ENCODE assay signal across 14 cellular contexts in the genomic region with DNA sequence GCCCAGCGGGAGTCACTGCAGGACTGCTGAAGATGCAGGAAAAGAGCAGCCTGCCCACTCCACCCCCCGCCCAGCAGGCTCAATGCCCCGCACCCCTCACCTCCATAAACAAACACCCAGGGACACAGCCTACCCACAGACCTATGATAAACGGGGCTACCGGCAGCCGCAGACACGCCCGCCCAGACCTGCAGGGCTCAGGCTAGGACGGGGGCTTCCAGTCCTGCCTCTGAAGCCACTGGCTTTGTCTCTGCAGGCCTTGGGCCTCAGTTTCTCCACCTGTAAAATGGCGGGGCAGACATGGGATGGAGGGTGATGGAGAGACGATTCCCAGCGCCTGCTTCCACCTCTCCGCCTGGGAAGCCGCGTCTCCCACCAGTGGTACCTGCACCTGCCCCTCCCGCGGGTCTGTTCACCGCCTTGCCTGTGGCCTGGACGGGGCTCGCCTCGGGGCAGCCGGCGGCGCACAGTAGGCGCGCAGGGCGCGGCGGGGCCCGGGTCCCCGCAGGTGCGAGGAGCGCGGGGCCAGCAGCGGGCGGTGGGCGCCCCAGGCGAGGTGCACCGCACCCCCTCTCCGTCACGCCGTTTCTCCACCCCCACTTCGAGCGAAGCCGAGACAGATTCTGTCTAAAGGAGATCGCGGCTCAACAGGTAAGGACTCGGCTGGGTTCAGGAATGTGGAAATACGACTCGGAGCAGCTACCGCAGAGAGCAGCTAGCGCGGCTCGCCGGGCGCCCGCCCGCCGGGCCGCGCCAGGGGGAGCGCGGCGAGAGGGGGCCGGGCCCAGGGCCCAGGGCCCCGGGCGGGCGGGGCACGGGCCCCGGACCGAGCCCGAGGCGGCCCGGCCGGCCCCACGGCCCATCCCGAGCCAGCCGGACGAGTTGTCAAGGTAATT. TPM values are rescaled to one million over a fixed set of nuclear protein-coding genes. Genes with fewer than 3 reads are reported as not detected.
A peak's percentile ranks its signal among the peaks of the same experiment; 100 is the strongest.
DNase-seq lines count a peak whose midpoint lies in the region; ATAC-seq, FAIRE-seq and TF ChIP-seq lines count a peak whose summit lies in the region.
"Had no signal": no experiment of that assay in that cellular context is flagged by ENCODE, and none has a peak within 500 bp of the region (broad histone marks: within the 10 kb centered on the region; RNA-seq: fewer than 3 reads in every experiment).

No MANE protein-coding gene starts in this region.

- TF ChIP-seq EP300 in GM12878 (IDR thresholded peaks at IDR 0.05; ENCODE audit: borderline replicate concordance in 1 of 2, control insufficient read depth in 1 of 2, low read depth in 2 of 2, low read length in 2 of 2) (no peak), transverse colon (IDR thresholded peaks at IDR 0.05; ENCODE audit: low read depth) (no peak)

- peaks cover 59% of the 10 kb centered on the region for H3K27me3 Mint-ChIP-seq in stimulated activated naive CD8-positive, alpha-beta T cell treated with anti-CD3 and anti-CD28 coated beads, Interleukin-15, amount 100 ng/mL, for 72 hours

- H3K4me1 Mint-ChIP-seq in stimulated activated naive CD8-positive, alpha-beta T cell treated with anti-CD3 and anti-CD28 coated beads, Interleukin-15, amount 100 ng/mL, for 72 hours: peaks cover 35% of the 10 kb centered on the region

- CTCF ChIA-PET in GM12878 (lab: Yijun Ruan, JAX): interaction anchor here (0.9 kb wide), 1 partner anchor 112 kb away, joined by 3 read pairs; no protein-coding TSS in a partner anchor

- H3K4me3 ChIP-seq in GM12878: no peak overlapping the region
- no peak overlapping the region for H3K4me3 ChIP-seq in transverse colon

- FAIRE-seq in GM12878 (lab: Jason Lieb, UNC): no peak
- FAIRE-seq: frontal cortex, GM12892 had no signal

- no peak overlapping the region for H3K27ac Mint-ChIP-seq in stimulated activated naive CD8-positive, alpha-beta T cell treated with anti-CD3 and anti-CD28 coated beads, Interleukin-15, amount 100 ng/mL, for 72 hours
- H3K27ac Mint-ChIP-seq: CD4-positive, CD25-positive, alpha-beta regulatory T cell had no signal

- BruUV-seq in GM12878 (replicated peaks; lab: Mats Ljungman, UMichigan): no TSS peak

- RAD21 ChIA-PET in GM12878 (lab: Charles Lee; ENCODE audit: unreplicated experiment): no interaction called here

- no peaks in the 10 kb centered on the region for H3K79me2 ChIP-seq in GM12878 (ENCODE audit: control insufficient read depth, insufficient read depth, low read length)

- no peak for TF ChIP-seq CTCF in GM12878 (IDR thresholded peaks at IDR 0.05 in 2 of 3, conservative IDR thresholded peaks at IDR 0.05 in 1 of 3; ENCODE audit: control insufficient read depth in 2 of 3, extremely low read depth in 1 of 3, insufficient read depth in 1 of 3, low read depth in 3 of 3, low read length in 3 of 3)
- TF ChIP-seq CTCF in transverse colon (IDR thresholded peaks at IDR 0.05): no peak

- no peaks in the 10 kb centered on the region for H3K36me3 ChIP-seq in GM12878 (ENCODE audit: control insufficient read depth in 2 of 2, insufficient read depth in 2 of 2, low read length in 1 of 2)
- no peaks in the 10 kb centered on the region for H3K36me3 ChIP-seq in transverse colon

- H3K27ac ChIP-seq in GM12878 (ENCODE audit: control insufficient read depth, insufficient read depth) (no peak overlapping the region), transverse colon (no peak overlapping the region)

- H3K27me3 ChIP-seq in GM12878 (replicated peaks in 1 of 2; ENCODE audit: control insufficient read depth in 2 of 2, insufficient read depth in 2 of 2, low read length in 1 of 2) (peaks cover 7 to 22% of the 10 kb centered on the region in 2 experiments; a peak in 3 of 4 replicates), transverse colon (peaks cover 81% of the 10 kb centered on the region)

- no peak for TF ChIP-seq RAD21 in GM12878 (IDR thresholded peaks at IDR 0.05; ENCODE audit: insufficient read depth, low read depth, low read length)

- 10% methylated on average over 51 of the region's 79 CpGs for WGBS in GM12878 (ENCODE audit: insufficient coverage, insufficient replicate concordance, low lambda C conversion rate, missing lambda C conversion rate)
- 13% methylated on average over 39 of the region's 79 CpGs; no CpG with 5 or more reads in 1 of the 2 donors for WGBS in transverse colon (ENCODE audit: low coverage in 1 of 2), 2 donors

- intact Hi-C loops in GM12878 (cut with micrococcal nuclease; ENCODE audit: unreplicated experiment): no loop called here
- intact Hi-C loops in transverse colon (cut with DNase I; ENCODE audit: low total_unique reads): no loop called here

- H3K4me2 ChIP-seq in GM12878 (ENCODE audit: control insufficient read depth, insufficient read depth): no peak overlapping the region

- no peaks in the 10 kb centered on the region for H3K9me3 ChIP-seq in GM12878 (replicated peaks; ENCODE audit: control insufficient read depth, insufficient read depth, low read length)
- no peaks in the 10 kb centered on the region for H3K9me3 ChIP-seq in transverse colon

- H3K9me3 Mint-ChIP-seq in stimulated activated naive CD8-positive, alpha-beta T cell treated with anti-CD3 and anti-CD28 coated beads, Interleukin-15, amount 100 ng/mL, for 72 hours: no peaks in the 10 kb centered on the region

- peaks cover 3% of the 10 kb centered on the region for H3K4me1 ChIP-seq in GM12878 (ENCODE audit: control insufficient read depth, insufficient read depth, low read length)
- peaks cover 3 to 42% (median 39%) of the 10 kb centered on the region in 4 donors for H3K4me1 ChIP-seq in transverse colon

- TF ChIP-seq POLR2A in GM12878 (IDR thresholded peaks at IDR 0.05; ENCODE audit: low read depth, low read length) (no peak), transverse colon (IDR thresholded peaks at IDR 0.05) (no peak)

- POLR2A ChIA-PET in GM12878 (lab: Charles Lee): no interaction called here

- in situ Hi-C loops in GM12878 (cut with MboI): no loop called here
- in situ Hi-C loops in transverse colon (cut with MboI; ENCODE audit: low pct_ligation_motif_present in 1 of 4, low pct_unique_long_range_greater_than_20kb in 1 of 4, low sequenced_read_pairs in 3 of 4): no loop called here

- SMC1A ChIA-PET in GM12878 (lab: Charles Lee; ENCODE audit: uncharacterized antibody, unreplicated experiment): no interaction called here

- H4K20me1 ChIP-seq in GM12878 (ENCODE audit: control insufficient read depth, insufficient read depth): no peaks in the 10 kb centered on the region

- H2AFZ ChIP-seq in GM12878 (ENCODE audit: control insufficient read depth, low read depth, low read length): no peak overlapping the region

- peak overlapping the region; percentile 22 to 47 for H3K4me3 Mint-ChIP-seq in stimulated activated naive CD8-positive, alpha-beta T cell treated with anti-CD3 and anti-CD28 coated beads, Interleukin-15, amount 100 ng/mL, for 72 hours

- no peak for DNase-seq in stimulated activated naive CD8-positive, alpha-beta T cell treated with anti-CD3 and anti-CD28 coated beads, Interleukin-15, amount 100 ng/mL, for 72 hours
- no peak for DNase-seq in stimulated activated naive CD8-positive, alpha-beta T cell treated with anti-CD3 and anti-CD28 coated beads, Interleukin-15, Interleukin-2, amounts not matched to agents 100 U/mL and 50 U/mL, for 24 hours
- DNase-seq in GM12878 (ENCODE audit: low read depth, low spot score): no peak
- DNase-seq in left kidney (ENCODE audit: low read depth, low spot score): peak; percentile 83
- DNase-seq in stimulated activated CD4-positive, alpha-beta T cell treated with anti-CD3 and anti-CD28 coated beads, Interleukin-4, amount 100 ng/mL, for 1 hour: no peak
- DNase-seq in transverse colon: no peak
- DNase-seq: CD4-positive, CD25-positive, alpha-beta regulatory T cell; NCI-H146 had no signal

- no peak overlapping the region for H3K9ac ChIP-seq in GM12878 (ENCODE audit: control insufficient read depth, insufficient read depth, low read length)

- no peak for ATAC-seq in stimulated activated naive CD8-positive, alpha-beta T cell treated with anti-CD3 and anti-CD28 coated beads, Interleukin-15, amount 100 ng/mL, for 72 hours
- no peak for ATAC-seq in stimulated activated naive CD8-positive, alpha-beta T cell treated with anti-CD3 and anti-CD28 coated beads, Interleukin-15, Interleukin-2, amounts not matched to agents 100 U/mL and 50 U/mL, for 24 hours
- no peak for ATAC-seq in GM12878
- no peak for ATAC-seq in HG02852 (IDR thresholded peaks at IDR 0.05; ENCODE audit: unreplicated experiment)
- ATAC-seq in GM21737 (IDR thresholded peaks at IDR 0.05; ENCODE audit: unreplicated experiment): no peak
- ATAC-seq: Right ventricle myocardium inferior had no signal

TF ChIP-seq in GM12878, 131 proteins besides CTCF, POLR2A, EP300 and RAD21:
- TF ChIP-seq SIN3A (IDR thresholded peaks at IDR 0.05; ENCODE audit: low read depth, low read length): no peak
- no peak for TF ChIP-seq RAD51 (IDR thresholded peaks at IDR 0.05)
- TF ChIP-seq SUZ12 (IDR thresholded peaks at IDR 0.05; ENCODE audit: unreplicated experiment): peak; percentile 85
TF ChIP-seq in GM12878: peak in this region for 1.

RNA-seq across cellular contexts. Expression of gene WNT7B, which starts 1.4 kb away (rescaled TPM):
- not detected in 2 replicates for total RNA-seq in GM12878 (2013; cell fraction: nucleolus; rRNA removed)
- total RNA-seq in GM12878 (2014; rRNA removed) (under 0.01 TPM in 1 of 2 replicates, not detected in the other), GM12878 (2014; rRNA removed; fragmentation: Illumina TruSeq; extraction: Trizol) (not detected in 2 replicates), GM12878 (2021) (not detected in 2 replicates), transverse colon (not detected)
- 0.13 TPM for polyA plus RNA-seq in GM12878 (2011; ENCODE audit: low read depth)
- polyA plus RNA-seq in GM12878 (2011; rRNA removed) (not detected in 2 replicates), GM12878 (2014; fragmentation: Illumina TruSeq; extraction: Trizol) (not detected in 2 replicates), GM12878 (2014; fragmentation: Nextera tagmentation; extraction: Ambion mirVana) (not detected), GM12878 (2014; rRNA removed) (0.12 and 0.27 TPM in 2 replicates), GM12878 (2016; fragmentation: Nextera tagmentation; extraction: Ambion mirVana) (not detected)
- polyA plus RNA-seq in GM12878 (2011; cell fraction: cytosol; rRNA removed): not detected in 2 replicates
- 0.06 TPM in 1 of 2 replicates, not detected in the other for polyA plus RNA-seq in GM12878 (2011; cell fraction: nucleus; rRNA removed)
- polyA plus RNA-seq in GM12878 (2012): 0.55 and 0.89 TPM in 2 replicates
- polyA minus RNA-seq in GM12878 (2011; rRNA and poly(A)+ RNA removed): not detected in 2 replicates
- not detected in 2 replicates for polyA minus RNA-seq in GM12878 (2011; cell fraction: cytosol; rRNA and poly(A)+ RNA removed)
- polyA minus RNA-seq in GM12878 (2011; cell fraction: nucleus; rRNA and poly(A)+ RNA removed): not detected in 2 replicates
- total RNA-seq: CD4-positive, CD25-positive, alpha-beta regulatory T cell; Right ventricle myocardium inferior; subcutaneous adipose tissue had no signal
- polyA plus RNA-seq: CD4-positive, CD25-positive, alpha-beta regulatory T cell had no signal
